ENCODE assay signal across 12 cellular contexts in genomic region chr22:18075101-18075730, GRCh38. TPM values are rescaled to one million over a fixed set of nuclear protein-coding genes. Genes with fewer than 3 reads are reported as not detected.
DNase-seq lines count a peak whose midpoint lies in the region; ATAC-seq lines count a peak whose summit lies in the region.
"Had no signal": no experiment of that assay in that cellular context is flagged by ENCODE, and none has a peak within 500 bp of the region (broad histone marks: within the 10 kb centered on the region; RNA-seq: fewer than 3 reads in every experiment).

No MANE protein-coding gene starts in this region.

- no peak for ATAC-seq in HG02678 (IDR thresholded peaks at IDR 0.05; ENCODE audit: unreplicated experiment)

- no peaks in the 10 kb centered on the region for H3K27me3 ChIP-seq in muscle layer of colon (ENCODE audit: control insufficient read depth in 1 of 2, insufficient read depth in 2 of 2, low read length in 2 of 2)
- H3K27me3 ChIP-seq: colonic mucosa, MG63 had no signal

- DNase-seq in G401 (ENCODE audit: low spot score) = peak; percentile 82
- DNase-seq in SK-N-MC (ENCODE audit: low read depth, low spot score) = no peak
- no peak for DNase-seq in ecto neural progenitor cell (ENCODE audit: low spot score)
- no peak for DNase-seq in MV-4-11 (lab: John Stamatoyannopoulos, UW)
- DNase-seq: activated B cell treated with CpG ODN at 0.5 μM for 24 hours; activated CD8-positive, alpha-beta memory T cell treated with anti-CD3 and anti-CD28 coated beads for 24 hours; SIG-M5 had no signal

- H3K9ac ChIP-seq in SK-N-MC (ENCODE audit: insufficient read length) (peak overlapping the region; percentile 21), muscle layer of colon (ENCODE audit: low read length) (peak overlapping the region; percentile 9)

- no peak overlapping the region for H3K27ac ChIP-seq in SK-N-MC
- H3K27ac ChIP-seq in muscle layer of colon (ENCODE audit: low read depth, low read length) = peak overlapping the region; percentile 75
- peak overlapping the region; percentile 94 for H3K27ac ChIP-seq in temporal lobe (ENCODE audit: low read depth, low read length)
- H3K27ac ChIP-seq: colonic mucosa had no signal

- H3K36me3 ChIP-seq in SK-N-MC (ENCODE audit: insufficient read depth, low read length) (peaks cover 10% of the 10 kb centered on the region; the same call in 1 of the 2 replicates), muscle layer of colon (ENCODE audit: insufficient read depth, low read length) (peaks cover 10% of the 10 kb centered on the region)
- H3K36me3 ChIP-seq: colonic mucosa had no signal

- peaks cover 34% of the 10 kb centered on the region for H3K4me1 ChIP-seq in muscle layer of colon (ENCODE audit: insufficient read depth, low read length)

- no peaks in the 10 kb centered on the region for H3K9me3 ChIP-seq in SK-N-MC (ENCODE audit: low read depth, low read length)
- H3K9me3 ChIP-seq in muscle layer of colon (ENCODE audit: low read length) = no peaks in the 10 kb centered on the region
- H3K9me3 ChIP-seq: colonic mucosa, MG63 had no signal

- in situ Hi-C loops in G401 (cut with HindIII; ENCODE audit: low sequenced_read_pairs) = no loop called here

- no peak overlapping the region for H3K4me3 ChIP-seq in SK-N-MC
- no peak overlapping the region for H3K4me3 ChIP-seq in muscle layer of colon (ENCODE audit: low read depth in 1 of 2, low read length in 2 of 2)
- H3K4me3 ChIP-seq: colonic mucosa, MG63 had no signal

RNA-seq across cellular contexts. Expression of gene PEX26, which starts 2.6 kb away (rescaled TPM):
- 13.7 and 20.7 TPM in 2 replicates for total RNA-seq in G401 (2014; rRNA removed; shearing (Covaris generic))
- 14.8 TPM for total RNA-seq in temporal lobe

RNA-seq across cellular contexts. Expression of gene TUBA8, which starts 35.4 kb away (rescaled TPM):
- 0.49 TPM in 1 of 2 replicates, not detected in the other for total RNA-seq in G401 (2014; rRNA removed; shearing (Covaris generic))
- 0.98 TPM for total RNA-seq in temporal lobe

RNA-seq across cellular contexts. Expression of gene MICAL3, which starts 50.9 kb away (rescaled TPM):
- total RNA-seq in G401 (2014; rRNA removed; shearing (Covaris generic)) = 3.4 and 5.3 TPM in 2 replicates
- total RNA-seq in temporal lobe = 56.5 TPM
